ENCODE assay signal across 16 cellular contexts in the genomic region with DNA sequence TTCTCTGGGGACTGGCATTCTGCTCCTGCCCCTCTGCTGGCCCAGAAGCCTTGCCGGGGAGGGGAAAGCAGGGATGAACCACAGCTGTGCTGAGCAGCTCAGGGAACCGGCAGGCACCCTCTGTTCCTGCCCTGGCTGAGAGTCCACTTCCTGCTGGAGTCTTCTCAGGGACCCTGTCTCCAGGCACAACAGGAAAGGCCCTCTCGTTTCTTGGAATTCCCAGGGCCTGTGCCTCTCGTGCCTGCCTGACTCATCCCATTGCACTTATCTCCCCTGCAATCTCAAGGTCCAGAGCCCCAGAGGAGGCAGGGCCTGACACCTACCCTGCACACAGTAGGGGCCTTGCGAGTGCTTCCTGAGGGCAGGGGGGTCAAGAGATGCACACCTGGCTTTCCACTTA. TPM values are rescaled to one million over a fixed set of nuclear protein-coding genes. Genes with fewer than 3 reads are reported as not detected.
DNase-seq lines count a peak whose midpoint lies in the region; ATAC-seq, FAIRE-seq and TF ChIP-seq lines count a peak whose summit lies in the region.
"Had no signal": no experiment of that assay in that cellular context is flagged by ENCODE, and none has a peak within 500 bp of the region (broad histone marks: within the 10 kb centered on the region; RNA-seq: fewer than 3 reads in every experiment).

No MANE protein-coding gene starts in this region.

- no peak overlapping the region for H3K4me3 Mint-ChIP-seq in progenitor cell of endocrine pancreas (ENCODE audit: low read depth)
- H3K4me3 Mint-ChIP-seq in effector memory CD8-positive, alpha-beta T cell = no peak overlapping the region

- H3K9me3 Mint-ChIP-seq in progenitor cell of endocrine pancreas (ENCODE audit: low read depth) = no peaks in the 10 kb centered on the region
- H3K9me3 Mint-ChIP-seq in effector memory CD8-positive, alpha-beta T cell = peaks cover 0 to 2% of the 10 kb centered on the region in 2 donors

- TF ChIP-seq POLR2A in H54 (IDR thresholded peaks at IDR 0.05; ENCODE audit: low read depth, low read length) = no peak

- H3K36me3 ChIP-seq in SJCRH30 = no peaks in the 10 kb centered on the region
- H3K36me3 ChIP-seq: adrenal gland, transverse colon had no signal

- H3K36me3 Mint-ChIP-seq in progenitor cell of endocrine pancreas (ENCODE audit: insufficient read depth) = no peaks in the 10 kb centered on the region
- H3K36me3 Mint-ChIP-seq in effector memory CD8-positive, alpha-beta T cell (ENCODE audit: insufficient read depth) = peaks cover 3% of the 10 kb centered on the region

- no peaks in the 10 kb centered on the region for H3K9me3 ChIP-seq in SJCRH30 (replicated peaks)
- H3K9me3 ChIP-seq: adrenal gland, transverse colon had no signal

- H3K27ac Mint-ChIP-seq in progenitor cell of endocrine pancreas = no peak overlapping the region
- H3K27ac Mint-ChIP-seq in effector memory CD8-positive, alpha-beta T cell = no peak overlapping the region

- ATAC-seq in effector memory CD8-positive, alpha-beta T cell (replicated peaks) = no peak

- no peaks in the 10 kb centered on the region for H3K27me3 ChIP-seq in SJCRH30
- H3K27me3 ChIP-seq: adrenal gland, transverse colon had no signal

- TF ChIP-seq CTCF in fibroblast of the aortic adventitia (IDR thresholded peaks at IDR 0.05; ENCODE audit: insufficient read depth, low read length) (no peak), progenitor cell of endocrine pancreas (IDR thresholded peaks at IDR 0.05; ENCODE audit: unreplicated experiment) (no peak)

- FAIRE-seq in H54 (lab: Jason Lieb, UNC) = no peak

- peaks cover 17% of the 10 kb centered on the region for H3K27me3 Mint-ChIP-seq in progenitor cell of endocrine pancreas
- peaks cover 26 to 63% of the 10 kb centered on the region in 2 donors for H3K27me3 Mint-ChIP-seq in effector memory CD8-positive, alpha-beta T cell

- H3K4me3 ChIP-seq in SJCRH30 = no peak overlapping the region
- no peak overlapping the region for H3K4me3 ChIP-seq in fibroblast of the aortic adventitia (ENCODE audit: low read depth, low read length)
- H3K4me3 ChIP-seq: adrenal gland, transverse colon had no signal

- DNase-seq in H54 (ENCODE audit: insufficient read length, low spot score) (peak; percentile 93), SJCRH30 (peak; percentile 58 to 67), fibroblast of the aortic adventitia (ENCODE audit: low read depth) (peak; percentile 49), retina (peak; percentile 37), progenitor cell of endocrine pancreas (ENCODE audit: low spot score, unreplicated experiment) (no peak), NCI-H2107 (lab: John Stamatoyannopoulos, UW) (no peak), T-helper 2 cell (no peak)
- no peak for DNase-seq in effector memory CD8-positive, alpha-beta T cell
- DNase-seq: activated CD8-positive, alpha-beta memory T cell treated with anti-CD3 and anti-CD28 coated beads for 24 hours; GF-D8; H7; NCI-H748 treated with DMSO at 0.1 percent for 48 hours; transverse colon had no signal

- peak overlapping the region; percentile 83 for H3K27ac ChIP-seq in SJCRH30
- H3K27ac ChIP-seq: adrenal gland, transverse colon had no signal

- peaks cover 14% of the 10 kb centered on the region for H3K4me1 Mint-ChIP-seq in progenitor cell of endocrine pancreas (ENCODE audit: low read depth)
- H3K4me1 Mint-ChIP-seq in effector memory CD8-positive, alpha-beta T cell (ENCODE audit: low read depth in 2 of 2) = peaks cover 0 to 5% of the 10 kb centered on the region in 2 donors

- H3K4me1 ChIP-seq in SJCRH30 = peaks cover 58% of the 10 kb centered on the region

RNA-seq across cellular contexts. Expression of a gene that starts 1.1 kb away (rescaled TPM):
- total RNA-seq in SJCRH30 (2014; rRNA removed; shearing (Covaris generic)) = 0.18 and 0.32 TPM in 2 replicates
- total RNA-seq in fibroblast of the aortic adventitia (ENCODE audit: low replicate concordance) = not detected in 2 replicates
- not detected in 2 replicates for total RNA-seq in progenitor cell of endocrine pancreas
- total RNA-seq: adrenal gland; posterior vena cava; T-helper 1 cell treated with Interleukin-12 subunit alpha and Interleukin-12 subunit beta and Interleukin-4 antibody, amounts not matched to agents 30 ng/mL and 1 ng/mL, for 36 hours had no signal

Comparison
In these comparisons a context has a peak if more than half of its experiments do, and no peak if none do; other contexts are left out.
1. DNase-seq: peak in H54 (single experiment), SJCRH30 (2 of 2), fibroblast of the aortic adventitia (single experiment) and retina (single experiment); none in progenitor cell of endocrine pancreas (single experiment), effector memory CD8-positive, alpha-beta T cell (0 of 3), NCI-H2107 (single experiment) and T-helper 2 cell (0 of 5).